14 cellular contexts compared by ENCODE assay signal in genomic region chr5:79436224-79436623, GRCh38.
DNase-seq lines count a peak whose midpoint lies in the region; ATAC-seq and TF ChIP-seq lines count a peak whose summit lies in the region.
"Had no signal": no experiment of that assay in that cellular context is flagged by ENCODE, and none has a peak within 500 bp of the region (broad histone marks: within the 10 kb centered on the region; RNA-seq: fewer than 3 reads in every experiment).

No MANE protein-coding gene starts in this region.

- H3K4me1 ChIP-seq in left lung (no peaks in the 10 kb centered on the region), SJCRH30 (no peaks in the 10 kb centered on the region)

- no peak overlapping the region for H3K27ac ChIP-seq in left lung
- H3K27ac ChIP-seq in SJCRH30 = no peak overlapping the region

- H3K9me3 ChIP-seq in left lung (no peaks in the 10 kb centered on the region), SJCRH30 (replicated peaks) (no peaks in the 10 kb centered on the region)

- intact Hi-C loops in left lung (cut with DNase I) = no loop called here

- H3K4me3 ChIP-seq in AG10803 (ENCODE audit: low read length) (no peak overlapping the region), left lung (no peak overlapping the region), SJCRH30 (no peak overlapping the region)

- H3K27me3 ChIP-seq in left lung (no peaks in the 10 kb centered on the region), SJCRH30 (no peaks in the 10 kb centered on the region)

- DNase-seq in AG10803 (ENCODE audit: low read depth) = peak; percentile 91
- peak; percentile 62 for DNase-seq in LHCN-M2 (ENCODE audit: low read depth)
- peak; percentile 22 for DNase-seq in dedifferentiated amniotic fluid mesenchymal stem cell (ENCODE audit: extremely low spot score)
- DNase-seq in left lung = no peak
- DNase-seq in SJCRH30 = no peak
- DNase-seq in activated naive CD8-positive, alpha-beta T cell treated with anti-CD3 and anti-CD28 coated beads, Interleukin-2, amount 50 U/mL, for 24 hours = no peak
- no peak for DNase-seq in KG1 (lab: John Stamatoyannopoulos, UW)
- DNase-seq: activated B cell treated with CpG ODN at 0.5 μM for 24 hours; CD4-positive, alpha-beta T cell; effector memory CD8-positive, alpha-beta T cell; NCI-H1436 treated with DMSO at 0.1 percent for 48 hours; NCI-H748 treated with DMSO at 0.1 percent for 48 hours had no signal

- peaks cover 8% of the 10 kb centered on the region for H3K36me3 Mint-ChIP-seq in activated naive CD8-positive, alpha-beta T cell treated with anti-CD3 and anti-CD28 coated beads, Interleukin-2, amount 50 U/mL, for 24 hours (ENCODE audit: low read depth)

- ATAC-seq in left lung (peak; percentile 71), GM18858 (IDR thresholded peaks at IDR 0.05; ENCODE audit: unreplicated experiment) (no peak)
- ATAC-seq in activated naive CD8-positive, alpha-beta T cell treated with anti-CD3 and anti-CD28 coated beads, Interleukin-2, amount 50 U/mL, for 24 hours = no peak
- ATAC-seq: effector memory CD8-positive, alpha-beta T cell had no signal

- H3K9me3 Mint-ChIP-seq in activated naive CD8-positive, alpha-beta T cell treated with anti-CD3 and anti-CD28 coated beads, Interleukin-2, amount 50 U/mL, for 24 hours = no peaks in the 10 kb centered on the region
- H3K9me3 Mint-ChIP-seq: activated B cell treated with CpG ODN at 0.5 μM for 24 hours; CD4-positive, alpha-beta T cell; effector memory CD8-positive, alpha-beta T cell; stimulated activated naive CD8-positive, alpha-beta T cell treated with anti-CD3 and anti-CD28 coated beads, Interleukin-15, Interleukin-2, amounts not matched to agents 100 ng/mL and 50 ng/mL, for 24 hours had no signal

- H3K36me3 ChIP-seq in left lung (no peaks in the 10 kb centered on the region), SJCRH30 (peaks cover 14% of the 10 kb centered on the region; the same call in 1 of the 2 replicates)

- no peak overlapping the region for H3K4me3 Mint-ChIP-seq in activated naive CD8-positive, alpha-beta T cell treated with anti-CD3 and anti-CD28 coated beads, Interleukin-2, amount 50 U/mL, for 24 hours
- H3K4me3 Mint-ChIP-seq: activated B cell treated with CpG ODN at 0.5 μM for 24 hours; CD4-positive, alpha-beta T cell; effector memory CD8-positive, alpha-beta T cell; stimulated activated naive CD8-positive, alpha-beta T cell treated with anti-CD3 and anti-CD28 coated beads, Interleukin-15, Interleukin-2, amounts not matched to agents 100 ng/mL and 50 ng/mL, for 24 hours had no signal

- no peaks in the 10 kb centered on the region for H3K4me1 Mint-ChIP-seq in activated naive CD8-positive, alpha-beta T cell treated with anti-CD3 and anti-CD28 coated beads, Interleukin-2, amount 50 U/mL, for 24 hours

- TF ChIP-seq CTCF in AG10803 (conservative IDR thresholded peaks at IDR 0.05; ENCODE audit: low read length) (no peak), left lung (IDR thresholded peaks at IDR 0.05) (no peak)

- H3K27me3 Mint-ChIP-seq in activated naive CD8-positive, alpha-beta T cell treated with anti-CD3 and anti-CD28 coated beads, Interleukin-2, amount 50 U/mL, for 24 hours = no peaks in the 10 kb centered on the region
- H3K27me3 Mint-ChIP-seq: activated B cell treated with CpG ODN at 0.5 μM for 24 hours; CD4-positive, alpha-beta T cell; effector memory CD8-positive, alpha-beta T cell; stimulated activated naive CD8-positive, alpha-beta T cell treated with anti-CD3 and anti-CD28 coated beads, Interleukin-15, Interleukin-2, amounts not matched to agents 100 ng/mL and 50 ng/mL, for 24 hours had no signal

- H3K27ac Mint-ChIP-seq in activated naive CD8-positive, alpha-beta T cell treated with anti-CD3 and anti-CD28 coated beads, Interleukin-2, amount 50 U/mL, for 24 hours = no peak overlapping the region
- H3K27ac Mint-ChIP-seq: activated B cell treated with CpG ODN at 0.5 μM for 24 hours; CD4-positive, alpha-beta T cell; effector memory CD8-positive, alpha-beta T cell; stimulated activated naive CD8-positive, alpha-beta T cell treated with anti-CD3 and anti-CD28 coated beads, Interleukin-15, Interleukin-2, amounts not matched to agents 100 ng/mL and 50 ng/mL, for 24 hours had no signal

Comparison
In these comparisons a context has a peak if more than half of its experiments do, and no peak if none do; other contexts are left out.
1. DNase-seq: peak in AG10803 (single experiment), LHCN-M2 (single experiment) and dedifferentiated amniotic fluid mesenchymal stem cell (single experiment); none in left lung (0 of 2), SJCRH30 (0 of 2), activated naive CD8-positive, alpha-beta T cell treated with anti-CD3 and anti-CD28 coated beads, Interleukin-2, amount 50 U/mL, for 24 hours (single experiment) and KG1 (single experiment).